28 cellular contexts compared by ENCODE assay signal in the genomic region with DNA sequence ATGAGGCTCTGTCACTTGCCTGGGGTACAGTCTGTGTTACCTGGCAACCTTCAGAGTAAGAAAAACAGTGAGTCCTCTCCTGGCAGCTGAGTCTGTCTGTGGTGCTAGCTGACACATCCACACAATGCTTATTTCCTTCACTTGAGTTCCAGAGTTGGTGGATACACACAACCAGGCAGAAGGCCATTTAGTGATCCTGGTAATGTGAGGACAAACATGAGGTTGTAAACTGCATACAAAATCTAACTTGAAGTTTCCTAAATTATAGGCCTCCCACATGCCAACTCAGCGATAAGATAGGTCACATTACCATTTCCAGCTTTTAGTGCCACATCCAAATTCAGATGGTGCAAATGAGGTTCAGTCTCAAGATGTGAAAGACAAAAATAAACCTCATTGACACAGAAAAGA.
DNase-seq lines count a peak whose midpoint lies in the region; ATAC-seq and TF ChIP-seq lines count a peak whose summit lies in the region.
"Had no signal": no experiment of that assay in that cellular context is flagged by ENCODE, and none has a peak within 500 bp of the region (broad histone marks: within the 10 kb centered on the region; RNA-seq: fewer than 3 reads in every experiment).

No MANE protein-coding gene starts in this region.

- DNase-seq in NCI-H69 (lab: John Stamatoyannopoulos, UW) (peak; percentile 34), heart left ventricle (no peak), osteoblast (ENCODE audit: insufficient read length, low spot score, missing footprints) (no peak), trophoblast cell (no peak), activated T-cell treated with anti-CD3 and anti-CD28 coated beads for 4 hours (no peak), immature natural killer cell (no peak)
- DNase-seq in activated naive CD4-positive, alpha-beta T cell treated with anti-CD3 and anti-CD28 coated beads, Interleukin-2, amount 50 U/mL, for 72 hours (ENCODE audit: low spot score in 2 of 2), result no peak
- DNase-seq: activated B cell treated with CpG ODN at 0.5 μM for 24 hours; activated CD4-positive, alpha-beta T cell treated with anti-CD3 and anti-CD28 coated beads, Interleukin-2, amount 50 U/mL, for 4 hours; activated CD8-positive, alpha-beta memory T cell treated with anti-CD3 and anti-CD28 coated beads, Interleukin-2, amount 50 U/mL, for 4 hours; body of pancreas; CD4-positive, alpha-beta T cell; DMS 273 treated with DMSO at 0.1 percent for 48 hours; esophagus squamous epithelium; GOT3; KG1; midbrain; NCI-H1092; NCI-H2029 treated with DMSO at 0.1 percent for 48 hours; PC-9; posterior cingulate gyrus; stimulated activated CD4-positive, alpha-beta T cell treated with anti-CD3 and anti-CD28 coated beads, Interleukin-2, amount 100 ng/mL, for 48 hours; stimulated activated naive B cell treated with anti-CD40 and anti-IgM and Interleukin-4, amounts not matched to agents 10 μg/mL and 1 μg/mL and 100 μg/mL, for 72 hours; testis had no signal

- H3K14ac ChIP-seq in trophoblast cell (ENCODE audit: low read length), result no peak overlapping the region

- no peak overlapping the region for H4K8ac ChIP-seq in trophoblast cell (ENCODE audit: low read depth, low read length)

- intact Hi-C loops in heart left ventricle (cut with DNase I), result loop anchor here in 1 of 10 donors (1.0 kb wide), 1 partner anchor 14 kb away; no protein-coding TSS in a partner anchor

- H3K36me3 Mint-ChIP-seq in immature natural killer cell, result peaks cover 0 to 4% (median 0%) of the 10 kb centered on the region in 3 donors
- H3K36me3 Mint-ChIP-seq in activated naive CD4-positive, alpha-beta T cell treated with anti-CD3 and anti-CD28 coated beads, Interleukin-2, amount 50 U/mL, for 72 hours, result no peaks in the 10 kb centered on the region
- H3K36me3 Mint-ChIP-seq: stimulated activated naive B cell treated with anti-CD40 and anti-IgM and Interleukin-4, amounts not matched to agents 10 μg/mL and 1 μg/mL and 100 μg/mL, for 72 hours had no signal

- H3K9ac ChIP-seq in trophoblast cell (ENCODE audit: low read length), result no peak overlapping the region

- H4K20me1 ChIP-seq in osteoblast (ENCODE audit: insufficient read depth, low read length), result no peaks in the 10 kb centered on the region

- no peak overlapping the region for H3K27ac Mint-ChIP-seq in immature natural killer cell
- H3K27ac Mint-ChIP-seq in activated naive CD4-positive, alpha-beta T cell treated with anti-CD3 and anti-CD28 coated beads, Interleukin-2, amount 50 U/mL, for 72 hours, result no peak overlapping the region
- H3K27ac Mint-ChIP-seq: activated B cell treated with CpG ODN at 0.5 μM for 24 hours; CD4-positive, alpha-beta T cell; nephron; stimulated activated naive B cell treated with anti-CD40 and anti-IgM and Interleukin-4, amounts not matched to agents 10 μg/mL and 1 μg/mL and 100 μg/mL, for 72 hours had no signal

- no peak overlapping the region for H2BK120ac ChIP-seq in trophoblast cell (ENCODE audit: insufficient read depth, low read length, poor library complexity)

- no peak overlapping the region for H3K18ac ChIP-seq in trophoblast cell (ENCODE audit: low read length)

- peaks cover 0 to 3% (median 0%) of the 10 kb centered on the region in 3 donors for H3K27me3 Mint-ChIP-seq in immature natural killer cell (ENCODE audit: low read depth in 3 of 3)
- H3K27me3 Mint-ChIP-seq: activated B cell treated with CpG ODN at 0.5 μM for 24 hours; CD4-positive, alpha-beta T cell had no signal

- H3K27me3 ChIP-seq in heart left ventricle (no peaks in the 10 kb centered on the region), osteoblast (ENCODE audit: insufficient read depth, low read length) (no peaks in the 10 kb centered on the region), trophoblast cell (ENCODE audit: insufficient read depth, low read length) (no peaks in the 10 kb centered on the region)
- H3K27me3 ChIP-seq: body of pancreas, esophagus squamous epithelium, gastroesophageal sphincter, SJSA1, testis had no signal

- TF ChIP-seq CTCF in HEK293 (tag by site-specific recombination; IDR thresholded peaks at IDR 0.05) (no peak), heart left ventricle (IDR thresholded peaks at IDR 0.05) (no peak), osteoblast (IDR thresholded peaks at IDR 0.05; ENCODE audit: extremely low read depth, low read depth, low read length) (no peak)

- H3K4me3 Mint-ChIP-seq in immature natural killer cell, result no peak overlapping the region
- H3K4me3 Mint-ChIP-seq: activated B cell treated with CpG ODN at 0.5 μM for 24 hours; CD4-positive, alpha-beta T cell; nephron; stimulated activated naive B cell treated with anti-CD40 and anti-IgM and Interleukin-4, amounts not matched to agents 10 μg/mL and 1 μg/mL and 100 μg/mL, for 72 hours had no signal

- peaks cover 8% of the 10 kb centered on the region for H3K4me1 ChIP-seq in HEK293 (ENCODE audit: control insufficient read depth, insufficient read depth, low read length)
- peaks cover 0 to 20% (median 3%) of the 10 kb centered on the region in 12 donors for H3K4me1 ChIP-seq in heart left ventricle
- no peaks in the 10 kb centered on the region for H3K4me1 ChIP-seq in osteoblast (ENCODE audit: insufficient read depth, low read length)
- peaks cover 10 to 11% of the 10 kb centered on the region in 2 experiments for H3K4me1 ChIP-seq in trophoblast cell (ENCODE audit: control insufficient read depth in 1 of 2, insufficient read depth in 2 of 2, low read length in 2 of 2)
- H3K4me1 ChIP-seq: body of pancreas, esophagus squamous epithelium, gastroesophageal sphincter, SJSA1, testis had no signal

- no peak overlapping the region for H3K4ac ChIP-seq in trophoblast cell (ENCODE audit: low read depth, low read length)

- no peaks in the 10 kb centered on the region for H3K4me1 Mint-ChIP-seq in immature natural killer cell
- H3K4me1 Mint-ChIP-seq: activated B cell treated with CpG ODN at 0.5 μM for 24 hours; stimulated activated naive B cell treated with anti-CD40 and anti-IgM and Interleukin-4, amounts not matched to agents 10 μg/mL and 1 μg/mL and 100 μg/mL, for 72 hours had no signal

- H4K91ac ChIP-seq in trophoblast cell (ENCODE audit: low read depth, low read length), result no peak overlapping the region

- H3K79me2 ChIP-seq in osteoblast (ENCODE audit: insufficient read depth, low read length), result no peaks in the 10 kb centered on the region
- H3K79me2 ChIP-seq in trophoblast cell (ENCODE audit: control insufficient read depth, insufficient read depth, low read length, poor library complexity), result peaks cover 2% of the 10 kb centered on the region

- H2AK5ac ChIP-seq in trophoblast cell (ENCODE audit: low read length), result no peak overlapping the region

- peaks cover 0 to 31% of the 10 kb centered on the region in 2 experiments; a peak in 1 of 3 replicates for H3K36me3 ChIP-seq in HEK293 (ENCODE audit: control insufficient read depth in 2 of 2, insufficient read depth in 1 of 2, low read length in 2 of 2)
- H3K36me3 ChIP-seq in heart left ventricle, result peaks cover 0 to 69% (median 17%) of the 10 kb centered on the region in 9 donors
- H3K36me3 ChIP-seq in osteoblast (ENCODE audit: insufficient read depth, low read length), result no peaks in the 10 kb centered on the region
- peaks cover 0 to 2% of the 10 kb centered on the region in 2 experiments for H3K36me3 ChIP-seq in trophoblast cell (ENCODE audit: control insufficient read depth in 1 of 2, insufficient read depth in 2 of 2, low read length in 2 of 2)

- no peak overlapping the region for H2BK5ac ChIP-seq in trophoblast cell (ENCODE audit: low read depth, low read length, poor library complexity)

- no peak overlapping the region for H3K23ac ChIP-seq in trophoblast cell (ENCODE audit: low read length)

- H2AFZ ChIP-seq in osteoblast (ENCODE audit: low read length) (no peak overlapping the region), trophoblast cell (ENCODE audit: insufficient read depth, low read length, poor library complexity) (no peak overlapping the region)
- H2AFZ ChIP-seq: PC-9 had no signal

- H3K9me3 ChIP-seq in HEK293 (ENCODE audit: control insufficient read depth, insufficient read depth, low read depth, low read length), result no peaks in the 10 kb centered on the region
- no peaks in the 10 kb centered on the region for H3K9me3 ChIP-seq in heart left ventricle
- H3K9me3 ChIP-seq in osteoblast (ENCODE audit: low read depth, low read length), result no peaks in the 10 kb centered on the region
- H3K9me3 ChIP-seq in trophoblast cell (ENCODE audit: insufficient read depth, low read depth, low read length), result no peaks in the 10 kb centered on the region
- H3K9me3 ChIP-seq: body of pancreas, esophagus squamous epithelium, gastroesophageal sphincter, SJSA1, testis had no signal

- H3K27ac ChIP-seq in HEK293 (ENCODE audit: extremely low read depth, low read depth, low read length) (no peak overlapping the region), heart left ventricle (peak overlapping the region in 3 of 12 donors; percentile 17 to 38 (median 28)), osteoblast (ENCODE audit: low read depth, low read length) (peak overlapping the region; percentile 11), trophoblast cell (ENCODE audit: low read depth, low read length) (no peak overlapping the region)
- H3K27ac ChIP-seq: body of pancreas, esophagus squamous epithelium, gastroesophageal sphincter, PC-9, SJSA1, testis had no signal

- H3K79me1 ChIP-seq in trophoblast cell (ENCODE audit: low read length), result peaks cover 7% of the 10 kb centered on the region

- H2BK12ac ChIP-seq in trophoblast cell (ENCODE audit: low read length), result no peak overlapping the region

- no peak overlapping the region for H4K12ac ChIP-seq in trophoblast cell (ENCODE audit: low read depth, low read length)

- CTCF ChIA-PET in HEK293 (lab: Yijun Ruan, JAX), result interaction anchor here (0.6 to 0.7 kb wide), 2 partner anchors 60 to 197 kb away, joined by 3 read pairs; no protein-coding TSS in a partner anchor

- no peaks in the 10 kb centered on the region for H3K9me3 Mint-ChIP-seq in immature natural killer cell
- H3K9me3 Mint-ChIP-seq in activated naive CD4-positive, alpha-beta T cell treated with anti-CD3 and anti-CD28 coated beads, Interleukin-2, amount 50 U/mL, for 72 hours, result no peaks in the 10 kb centered on the region
- H3K9me3 Mint-ChIP-seq: activated B cell treated with CpG ODN at 0.5 μM for 24 hours; CD4-positive, alpha-beta T cell; nephron; stimulated activated naive B cell treated with anti-CD40 and anti-IgM and Interleukin-4, amounts not matched to agents 10 μg/mL and 1 μg/mL and 100 μg/mL, for 72 hours had no signal

- TF ChIP-seq POLR2A in heart left ventricle (IDR thresholded peaks at IDR 0.05), result no peak

- no peak overlapping the region for H3K4me2 ChIP-seq in osteoblast (ENCODE audit: insufficient read depth, low read length)
- no peak overlapping the region for H3K4me2 ChIP-seq in trophoblast cell (ENCODE audit: low read length)
- H3K4me2 ChIP-seq: PC-9 had no signal

- WGBS in heart left ventricle, 4 donors, result 54 to 58% (median 56%) methylated on average over 1 of the region's 1 CpG
- no CpG with 5 or more reads among the region's 1 CpG for WGBS in trophoblast cell (ENCODE audit: extremely low coverage, insufficient coverage, insufficient read length)

- POLR2A ChIA-PET in HEK293 (lab: Yijun Ruan, JAX), result no interaction called here

- ATAC-seq in heart left ventricle, result peak; percentile 73 to 89 (median 84)
- ATAC-seq in activated naive CD4-positive, alpha-beta T cell treated with anti-CD3 and anti-CD28 coated beads, Interleukin-2, amount 50 U/mL, for 72 hours, result no peak
- ATAC-seq: body of pancreas; gastroesophageal sphincter; stimulated activated naive B cell treated with anti-CD40 and anti-IgM and Interleukin-4, amounts not matched to agents 10 μg/mL and 1 μg/mL and 100 μg/mL, for 72 hours had no signal

- H3K4me3 ChIP-seq in HEK293 (ENCODE audit: low read depth, low read length) (no peak overlapping the region), heart left ventricle (no peak overlapping the region), osteoblast (ENCODE audit: insufficient read depth, low read length) (no peak overlapping the region), trophoblast cell (ENCODE audit: low read depth, low read length) (no peak overlapping the region)
- H3K4me3 ChIP-seq: body of pancreas, esophagus squamous epithelium, gastroesophageal sphincter, PC-9, SJSA1, testis had no signal

Comparison
In these comparisons a context has a peak if more than half of its experiments do, and no peak if none do; other contexts are left out.
1. ATAC-seq: peak in heart left ventricle (4 of 4); none in activated naive CD4-positive, alpha-beta T cell treated with anti-CD3 and anti-CD28 coated beads, Interleukin-2, amount 50 U/mL, for 72 hours (0 of 2).